ENCODE assay signal across 1 cellular context in genomic region chr14:104957146-104958113, GRCh38.
TF ChIP-seq lines count a peak whose summit lies in the region.

No MANE protein-coding gene starts in this region.

TF ChIP-seq in HepG2, 621 proteins besides CTCF, POLR2A, EP300 and RAD21:
- TF ChIP-seq HNRNPL (IDR thresholded peaks at IDR 0.05; ENCODE audit: low read depth, low read length) = 0 out of 2 replicates have a peak, but pooled peaks have one; percentile 27
- TF ChIP-seq ZBTB42 (CRISPR knock-in tag; IDR thresholded peaks at IDR 0.05) = no peak
- TF ChIP-seq BATF2 (CRISPR knock-in tag; IDR thresholded peaks at IDR 0.05) = no peak
- TF ChIP-seq SETDB1 (CRISPR knock-in tag; IDR thresholded peaks at IDR 0.05; ENCODE audit: borderline replicate concordance) = no peak
- no peak for TF ChIP-seq DBP (CRISPR knock-in tag; IDR thresholded peaks at IDR 0.05; ENCODE audit: not compliant biosample characterization)
- no peak for TF ChIP-seq ZNF737 (CRISPR knock-in tag; IDR thresholded peaks at IDR 0.05; ENCODE audit: borderline replicate concordance)
- TF ChIP-seq ZNF512B (CRISPR knock-in tag; IDR thresholded peaks at IDR 0.05; ENCODE audit: borderline replicate concordance) = no peak
- 0 out of 2 replicates have a peak, but pooled peaks have one; percentile 9 for TF ChIP-seq ZNF687 (CRISPR knock-in tag; IDR thresholded peaks at IDR 0.05)
- TF ChIP-seq CEBPZ (IDR thresholded peaks at IDR 0.05; ENCODE audit: low read length) = no peak
- TF ChIP-seq ZNF678 (CRISPR knock-in tag; IDR thresholded peaks at IDR 0.05) = no peak
- no peak for TF ChIP-seq CSRNP2 (CRISPR knock-in tag; conservative IDR thresholded peaks at IDR 0.05; ENCODE audit: low read depth)
